10 cellular contexts compared by ENCODE assay signal in the genomic region with DNA sequence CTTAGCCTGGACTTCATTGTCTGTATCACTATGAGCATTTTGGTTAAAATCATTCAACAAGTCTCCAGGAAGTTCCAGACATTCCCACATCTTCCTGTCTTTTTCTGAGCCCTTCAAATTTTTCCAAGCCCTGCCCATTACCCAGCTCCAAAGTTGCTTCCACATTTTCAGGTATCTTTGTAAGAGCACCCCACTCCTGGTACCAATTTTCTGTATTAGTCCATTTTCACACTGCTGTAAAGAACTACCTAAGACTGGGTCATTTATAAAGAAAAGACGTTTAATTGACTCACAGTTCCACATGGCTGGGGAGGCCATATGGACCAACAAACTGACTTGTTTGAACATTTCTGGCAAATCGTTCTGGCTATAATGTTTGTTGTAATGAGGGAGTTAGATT.
"Had no signal": no experiment of that assay in that cellular context is flagged by ENCODE, and none has a peak within 500 bp of the region (broad histone marks: within the 10 kb centered on the region; RNA-seq: fewer than 3 reads in every experiment).

No MANE protein-coding gene starts in this region.

- H3K27me3 Mint-ChIP-seq: IgD-negative memory B cell had no signal

- ATAC-seq: GM23338, HepG2 had no signal

- H3K4me2 ChIP-seq: GM23338 had no signal

- H3K4me3 ChIP-seq: GM23338 had no signal

- H3K27ac ChIP-seq: HL-60 had no signal

- H2AFZ ChIP-seq: GM23338 had no signal

- FAIRE-seq: H1, H54, HepG2 had no signal

- H3K27ac Mint-ChIP-seq: GM23338, H9, HFFc6, IgD-negative memory B cell had no signal

- H3K4me1 Mint-ChIP-seq: IgD-negative memory B cell had no signal

- DNase-seq: H9, HCEC 1CT, HFFc6, KG1 had no signal

- H3K4me3 Mint-ChIP-seq: GM23338, H9, HFFc6 had no signal
